In the genomic region with DNA sequence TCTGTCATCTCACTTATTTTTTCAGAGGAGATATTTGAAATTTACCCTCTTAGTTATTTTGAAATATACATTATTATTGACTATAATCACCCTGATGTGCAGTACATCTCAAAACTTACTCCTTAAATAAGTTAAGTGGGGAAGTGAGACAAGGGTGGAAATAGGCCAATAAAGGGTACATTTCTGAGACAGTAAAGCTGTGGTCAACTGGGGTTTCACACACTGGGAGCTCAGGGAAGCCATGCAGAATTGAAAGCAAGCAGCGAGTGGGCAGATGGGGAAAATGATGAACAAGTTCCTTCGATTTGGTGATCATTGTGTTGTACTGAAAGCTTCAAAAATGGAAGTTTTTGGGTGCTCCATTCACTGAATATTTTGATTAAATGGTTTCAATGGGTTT, we compare ENCODE assay signal across 29 cellular contexts.
"Had no signal": no experiment of that assay in that cellular context is flagged by ENCODE, and none has a peak within 500 bp of the region (broad histone marks: within the 10 kb centered on the region; RNA-seq: fewer than 3 reads in every experiment).

No MANE protein-coding gene starts in this region.

- H3K27ac Mint-ChIP-seq: activated B cell treated with CpG ODN at 0.5 μM for 24 hours; activated CD4-positive, alpha-beta memory T cell treated with anti-CD3 and anti-CD28 coated beads for 36 hours; activated naive CD4-positive, alpha-beta T cell treated with anti-CD3 and anti-CD28 coated beads for 36 hours; activated naive CD4-positive, alpha-beta T cell treated with anti-CD3 and anti-CD28 coated beads, Interleukin-2, amount 50 U/mL, for 72 hours; activated T-helper 1 cell treated with anti-CD3 and anti-CD28 coated beads, Interleukin-12 subunit alpha, Interleukin-12 subunit beta, Interleukin-2, Interleukin-4 antibody, amounts not matched to agents 30 ng/mL and 10 ng/mL and 1 ng/mL, durations not matched to agents 14 hours and 24 hours and 36 hours; IgD-negative memory B cell; T-helper 1 cell treated with Interleukin-12 subunit alpha and Interleukin-12 subunit beta and Interleukin-4 antibody, amounts not matched to agents 30 μg/mL and 1 μg/mL, for 36 hours; T-helper 2 cell treated with Interferon-gamma antibody and Interleukin-4, amounts not matched to agents 5 μg/mL and 100 μg/mL, for 36 hours had no signal

- DNase-seq: activated B cell treated with CpG ODN at 0.5 μM for 24 hours; activated CD4-positive, alpha-beta memory T cell treated with anti-CD3 and anti-CD28 coated beads for 36 hours; activated CD4-positive, alpha-beta T cell treated with anti-CD3 and anti-CD28 coated beads for 4 hours; activated CD4-positive, alpha-beta T cell treated with anti-CD3 and anti-CD28 coated beads, Interleukin-2, amount 50 U/mL, for 1 hour; activated CD4-positive, CD25-positive, alpha-beta regulatory T cell treated with anti-CD3 and anti-CD28 coated beads, Interleukin-2, amount 50 U/mL, for 72 hours; activated CD8-positive, alpha-beta memory T cell treated with anti-CD3 and anti-CD28 coated beads, Interleukin-2, amount 50 U/mL, for 4 hours; activated gamma-delta T cell treated with Interleukin-2 at 50 U/mL for 16 hours; activated naive CD4-positive, alpha-beta T cell treated with anti-CD3 and anti-CD28 coated beads for 36 hours; activated T-cell treated with anti-CD3 and anti-CD28 coated beads for 4 hours; activated T-cell treated with anti-CD3 and anti-CD28 coated beads, Interleukin-2, amount 50 U/mL, for 4 hours; adrenal gland; body of pancreas; Karpas-422; KBM-7; NCI-H1105; NCI-H1417 treated with DMSO at 0.1 percent for 48 hours; NCI-H187 treated with DMSO at 0.1 percent for 48 hours; NCI-H345; NCI-H526; NCI-H748 treated with DMSO at 0.1 percent for 48 hours; NK-92 treated with Interleukin-12 subunit alpha and Interleukin-12 subunit beta, amount 100 ng/mL, for 24 hours; PC-9; SJCRH30 had no signal

- H3K9me3 Mint-ChIP-seq: activated B cell treated with CpG ODN at 0.5 μM for 24 hours; activated CD4-positive, alpha-beta memory T cell treated with anti-CD3 and anti-CD28 coated beads for 36 hours; activated naive CD4-positive, alpha-beta T cell treated with anti-CD3 and anti-CD28 coated beads for 36 hours; activated naive CD4-positive, alpha-beta T cell treated with anti-CD3 and anti-CD28 coated beads, Interleukin-2, amount 50 U/mL, for 72 hours; activated T-cell treated with anti-CD3 and anti-CD28 coated beads, Interleukin-2, amount 50 U/mL, for 4 hours; activated T-helper 1 cell treated with anti-CD3 and anti-CD28 coated beads, Interleukin-12 subunit alpha, Interleukin-12 subunit beta, Interleukin-2, Interleukin-4 antibody, amounts not matched to agents 30 ng/mL and 10 ng/mL and 1 ng/mL, durations not matched to agents 14 hours and 24 hours and 36 hours; IgD-negative memory B cell; T-helper 1 cell treated with Interleukin-12 subunit alpha and Interleukin-12 subunit beta and Interleukin-4 antibody, amounts not matched to agents 30 μg/mL and 1 μg/mL, for 36 hours; T-helper 2 cell treated with Interferon-gamma antibody and Interleukin-4, amounts not matched to agents 5 μg/mL and 100 μg/mL, for 36 hours had no signal

- ATAC-seq: activated naive CD4-positive, alpha-beta T cell treated with anti-CD3 and anti-CD28 coated beads, Interleukin-2, amount 50 U/mL, for 72 hours; activated T-cell treated with anti-CD3 and anti-CD28 coated beads, Interleukin-2, amount 50 U/mL, for 4 hours; body of pancreas; Right ventricle myocardium inferior had no signal

- H3K4me1 Mint-ChIP-seq: activated B cell treated with CpG ODN at 0.5 μM for 24 hours had no signal

- H3K27me3 Mint-ChIP-seq: IgD-negative memory B cell had no signal

- H3K4me3 Mint-ChIP-seq: activated B cell treated with CpG ODN at 0.5 μM for 24 hours; activated CD4-positive, alpha-beta memory T cell treated with anti-CD3 and anti-CD28 coated beads for 36 hours; activated naive CD4-positive, alpha-beta T cell treated with anti-CD3 and anti-CD28 coated beads for 36 hours; activated T-cell treated with anti-CD3 and anti-CD28 coated beads, Interleukin-2, amount 50 U/mL, for 4 hours; activated T-helper 1 cell treated with anti-CD3 and anti-CD28 coated beads, Interleukin-12 subunit alpha, Interleukin-12 subunit beta, Interleukin-2, Interleukin-4 antibody, amounts not matched to agents 30 ng/mL and 10 ng/mL and 1 ng/mL, durations not matched to agents 14 hours and 24 hours and 36 hours; IgD-negative memory B cell; T-helper 1 cell treated with Interleukin-12 subunit alpha and Interleukin-12 subunit beta and Interleukin-4 antibody, amounts not matched to agents 30 μg/mL and 1 μg/mL, for 36 hours; T-helper 2 cell treated with Interferon-gamma antibody and Interleukin-4, amounts not matched to agents 5 μg/mL and 100 μg/mL, for 36 hours had no signal

- H3K36me3 Mint-ChIP-seq: activated CD4-positive, alpha-beta memory T cell treated with anti-CD3 and anti-CD28 coated beads for 36 hours; activated naive CD4-positive, alpha-beta T cell treated with anti-CD3 and anti-CD28 coated beads, Interleukin-2, amount 50 U/mL, for 72 hours; IgD-negative memory B cell had no signal
